Comparison of ENCODE assay signal across 25 cellular contexts in genomic region chr17:2013994-2014317, GRCh38. TPM values are rescaled to one million over a fixed set of nuclear protein-coding genes. Genes with fewer than 3 reads are reported as not detected.
DNase-seq lines count a peak whose midpoint lies in the region; ATAC-seq and TF ChIP-seq lines count a peak whose summit lies in the region.
"Had no signal": no experiment of that assay in that cellular context is flagged by ENCODE, and none has a peak within 500 bp of the region (broad histone marks: within the 10 kb centered on the region; RNA-seq: fewer than 3 reads in every experiment).

No MANE protein-coding gene starts in this region.

- peaks cover 46% of the 10 kb centered on the region for H3K4me1 ChIP-seq in PC-9 (replicated peaks; ENCODE audit: insufficient read depth)
- peaks cover 4 to 75% (median 52%) of the 10 kb centered on the region in 5 donors for H3K4me1 ChIP-seq in subcutaneous abdominal adipose tissue (ENCODE audit: control insufficient read depth in 5 of 5, insufficient read depth in 5 of 5, low read length in 5 of 5)
- H3K4me1 ChIP-seq: SJCRH30 had no signal

- TF ChIP-seq CTCF in C4-2B (conservative IDR thresholded peaks at IDR 0.05) (no peak), PC-9 (conservative IDR thresholded peaks at IDR 0.05) (no peak), brain microvascular endothelial cell (IDR thresholded peaks at IDR 0.05; ENCODE audit: low read depth, low read length, missing control alignments) (no peak)

- H3K27me3 ChIP-seq in PC-9 (ENCODE audit: insufficient read depth, low read depth) (peaks cover 4% of the 10 kb centered on the region; the same call in 1 of the 2 replicates), subcutaneous abdominal adipose tissue (ENCODE audit: control insufficient read depth in 5 of 5, insufficient read depth in 4 of 5, low read length in 5 of 5) (no peaks in the 10 kb centered on the region), brain microvascular endothelial cell (replicated peaks) (peaks cover 10% of the 10 kb centered on the region)
- H3K27me3 ChIP-seq: SJCRH30 had no signal

- peak overlapping the region; percentile 59 for H3K4me2 ChIP-seq in PC-9

- no peak overlapping the region for H3K9ac ChIP-seq in subcutaneous abdominal adipose tissue (ENCODE audit: low read length in 5 of 5)

- H3K79me2 ChIP-seq in PC-9 (ENCODE audit: low read depth), result no peaks in the 10 kb centered on the region

- DNase-seq in PC-9 (no peak), islet precursor cell (peak; percentile 50), CD1c-positive myeloid dendritic cell (ENCODE audit: extremely low spot score) (no peak), Ammon's horn (ENCODE audit: low spot score) (no peak), brain microvascular endothelial cell (no peak)
- DNase-seq: CD4-positive, CD25-positive, alpha-beta regulatory T cell; COR-L47; GDM1; NCI-H1092 treated with DMSO at 0.1 percent for 48 hours; NCI-H1436; NCI-H187; NCI-H2081 treated with DMSO at 0.1 percent for 48 hours; NCI-H2171 treated with DMSO at 0.1 percent for 48 hours; NCI-H345; NCI-H524; NCI-H774; SJCRH30 had no signal

- POLR2A ChIA-PET in PC-9 (lab: Charles Lee; ENCODE audit: unreplicated experiment), result no interaction called here

- BruUV-seq in PC-9 (replicated peaks; lab: Mats Ljungman, UMichigan), result no TSS peak

- no peaks in the 10 kb centered on the region for H3K36me3 ChIP-seq in PC-9 (ENCODE audit: low read depth)
- H3K36me3 ChIP-seq in subcutaneous abdominal adipose tissue (ENCODE audit: control insufficient read depth in 5 of 5, insufficient read depth in 5 of 5, low read length in 5 of 5), result no peaks in the 10 kb centered on the region
- H3K36me3 ChIP-seq in brain microvascular endothelial cell (replicated peaks), result no peaks in the 10 kb centered on the region
- H3K36me3 ChIP-seq: SJCRH30 had no signal

- H3K9me3 ChIP-seq in PC-9 (ENCODE audit: insufficient read depth, low read depth) (no peaks in the 10 kb centered on the region), subcutaneous abdominal adipose tissue (ENCODE audit: control insufficient read depth in 5 of 5, low read length in 5 of 5) (no peaks in the 10 kb centered on the region)
- H3K9me3 ChIP-seq: SJCRH30 had no signal

- CTCF ChIA-PET in PC-9 (lab: Charles Lee), result interaction anchor here (0.9 kb wide), 1 partner anchor 11 kb away, joined by 3 read pairs; the partner anchor contains the start of gene RTN4RL1

- in situ Hi-C loops in brain microvascular endothelial cell (cut with HindIII; ENCODE audit: low pct_ligation_motif_present, low sequenced_read_pairs), result no loop called here

- H3K4me3 ChIP-seq in PC-9 (no peak overlapping the region), subcutaneous abdominal adipose tissue (ENCODE audit: low read depth in 1 of 5, low read length in 5 of 5) (no peak overlapping the region), brain microvascular endothelial cell (ENCODE audit: low read depth, low read length) (no peak overlapping the region)
- H3K4me3 ChIP-seq: GM12878, SJCRH30 had no signal

- no peak overlapping the region for H2AFZ ChIP-seq in PC-9

- H3K27ac ChIP-seq in C4-2B (peak overlapping the region; percentile 19), PC-9 (no peak overlapping the region), subcutaneous abdominal adipose tissue (ENCODE audit: low read depth, low read length) (peak overlapping the region; percentile 54), brain microvascular endothelial cell (no peak overlapping the region)
- H3K27ac ChIP-seq: HL-60, SJCRH30 had no signal

- peaks cover 33% of the 10 kb centered on the region for H3F3A ChIP-seq in PC-9 (ENCODE audit: insufficient read depth, low read depth)

- H4K20me1 ChIP-seq in PC-9 (ENCODE audit: insufficient read depth), result no peaks in the 10 kb centered on the region

- intact Hi-C loops in PC-9 (cut with micrococcal nuclease; ENCODE audit: unreplicated experiment), result loop anchor here (10.0 kb wide), 1 partner anchor 299 kb away; the partner anchor contains the start of gene TLCD2

- H3K9me2 ChIP-seq in PC-9 (ENCODE audit: insufficient read depth), result no peaks in the 10 kb centered on the region

- no peak for ATAC-seq in HG02763 (IDR thresholded peaks at IDR 0.05; ENCODE audit: unreplicated experiment)
- ATAC-seq: GM12878, HCT116, Right ventricle myocardium inferior, SK-N-SH treated with all-trans-retinoic acid at 6 μM for 48 hours had no signal

RNA-seq across cellular contexts. Expression of gene RTN4RL1, which starts 11.2 kb away (rescaled TPM):
- 0.13 and 0.35 TPM in 2 replicates for total RNA-seq in PC-9 (2021)

RNA-seq across cellular contexts. Expression of gene DPH1, which starts 16.0 kb away (rescaled TPM):
- total RNA-seq in PC-9 (2021), result 36.7 and 44.9 TPM in 2 replicates

RNA-seq across cellular contexts. Expression of gene OVCA2, which starts 27.9 kb away (rescaled TPM):
- 34.4 and 35.4 TPM in 2 replicates for total RNA-seq in PC-9 (2021)

RNA-seq across cellular contexts. Expression of gene HIC1, which starts 40.9 kb away (rescaled TPM):
- 0.63 and 1.6 TPM in 2 replicates for total RNA-seq in PC-9 (2021)

Comparison
In these comparisons a context has a peak if more than half of its experiments do, and no peak if none do; other contexts are left out.
1. H3K27ac ChIP-seq: peak in C4-2B (single experiment) and subcutaneous abdominal adipose tissue (single experiment); none in PC-9 (single experiment) and brain microvascular endothelial cell (single experiment).